Comparison of ENCODE assay signal across 1 cellular context in genomic region chr3:11272913-11273574, GRCh38.
TF ChIP-seq lines count a peak whose summit lies in the region.

No MANE protein-coding gene starts in this region.

TF ChIP-seq in H1, 55 proteins besides CTCF, POLR2A, EP300 and RAD21:
- TF ChIP-seq USF2 (IDR thresholded peaks at IDR 0.05; ENCODE audit: low read length): no peak
- TF ChIP-seq JUND (IDR thresholded peaks at IDR 0.05; ENCODE audit: low read length): no peak
- no peak for TF ChIP-seq SRF (IDR thresholded peaks at IDR 0.05; ENCODE audit: low read depth, low read length)
- TF ChIP-seq RXRA (IDR thresholded peaks at IDR 0.05; ENCODE audit: insufficient read depth, low read depth, low read length): no peak
- no peak for TF ChIP-seq BRCA1 (IDR thresholded peaks at IDR 0.05; ENCODE audit: low read depth, low read length)
- no peak for TF ChIP-seq HDAC6 (IDR thresholded peaks at IDR 0.05; ENCODE audit: low read depth, low read length)
- no peak for TF ChIP-seq GABPA (IDR thresholded peaks at IDR 0.05; ENCODE audit: borderline replicate concordance, insufficient read depth, low read length)
- TF ChIP-seq SIN3A (conservative IDR thresholded peaks at IDR 0.05 in 1 of 2, IDR thresholded peaks at IDR 0.05 in 1 of 2; ENCODE audit: low read depth in 1 of 2, low read length in 2 of 2): no peak
- TF ChIP-seq E2F6 (IDR thresholded peaks at IDR 0.05): no peak
- TF ChIP-seq FOSL1 (IDR thresholded peaks at IDR 0.05; ENCODE audit: insufficient read depth, low read depth, low read length): no peak
- TF ChIP-seq CBX8 (IDR thresholded peaks at IDR 0.05; ENCODE audit: borderline replicate concordance, low read depth, low read length): no peak
- TF ChIP-seq CREB1 (IDR thresholded peaks at IDR 0.05): no peak
- TF ChIP-seq CHD7 (IDR thresholded peaks at IDR 0.05; ENCODE audit: insufficient replicate concordance, low read length): no peak
